Comparison of ENCODE assay signal across 15 cellular contexts in genomic region chr16:49465661-49466528, GRCh38.
DNase-seq lines count a peak whose midpoint lies in the region; ATAC-seq and TF ChIP-seq lines count a peak whose summit lies in the region.
"Had no signal": no experiment of that assay in that cellular context is flagged by ENCODE, and none has a peak within 500 bp of the region (broad histone marks: within the 10 kb centered on the region; RNA-seq: fewer than 3 reads in every experiment).

No MANE protein-coding gene starts in this region.

- H3K27ac Mint-ChIP-seq in activated CD4-positive, alpha-beta T cell treated with anti-CD3 and anti-CD28 coated beads for 36 hours = peak overlapping the region; percentile 13
- no peak overlapping the region for H3K27ac Mint-ChIP-seq in endodermal cell
- H3K27ac Mint-ChIP-seq: progenitor cell of endocrine pancreas had no signal

- H3K27me3 ChIP-seq in HUES48 (ENCODE audit: control insufficient read depth, insufficient read depth, low read length) = peaks cover 16% of the 10 kb centered on the region
- peaks cover 13% of the 10 kb centered on the region for H3K27me3 ChIP-seq in endodermal cell (ENCODE audit: control insufficient read depth, insufficient read depth, low read length, poor library complexity, severe bottlenecking)

- intact Hi-C loops in activated CD4-positive, alpha-beta T cell treated with anti-CD3 and anti-CD28 coated beads for 36 hours (cut with DNase I, micrococcal nuclease) = loop anchor here in 1 of 2 experiments (2.0 kb wide), 1 partner anchor 63 kb away; no protein-coding TSS in a partner anchor
- intact Hi-C loops in sciatic nerve (cut with DNase I) = no loop called here
- intact Hi-C loops in Right ventricle myocardium superior (cut with DNase I) = no loop called here

- H3K27me3 Mint-ChIP-seq in activated CD4-positive, alpha-beta T cell treated with anti-CD3 and anti-CD28 coated beads for 36 hours = no peaks in the 10 kb centered on the region
- H3K27me3 Mint-ChIP-seq in endodermal cell (ENCODE audit: insufficient read depth) = peaks cover 23% of the 10 kb centered on the region

- 90 to 96% methylated on average over 14 to 19 of the region's 19 CpGs for WGBS in endodermal cell (ENCODE audit: insufficient coverage in 1 of 2, insufficient read length in 1 of 2), 2 experiments

- peaks cover 41% of the 10 kb centered on the region for H3K4me1 Mint-ChIP-seq in activated CD4-positive, alpha-beta T cell treated with anti-CD3 and anti-CD28 coated beads for 36 hours
- peaks cover 7% of the 10 kb centered on the region for H3K4me1 Mint-ChIP-seq in endodermal cell

- POLR2A ChIA-PET in activated CD4-positive, alpha-beta T cell treated with anti-CD3 and anti-CD28 coated beads for 36 hours (lab: Charles Lee) = no interaction called here

- H3K4me3 Mint-ChIP-seq in activated CD4-positive, alpha-beta T cell treated with anti-CD3 and anti-CD28 coated beads for 36 hours = no peak overlapping the region
- H3K4me3 Mint-ChIP-seq in endodermal cell = peak overlapping the region; percentile 62

- TF ChIP-seq CTCF in endodermal cell (conservative IDR thresholded peaks at IDR 0.05) = no peak

- no peaks in the 10 kb centered on the region for H3K9me3 ChIP-seq in HUES48 (ENCODE audit: control insufficient read depth, insufficient read depth, low read length)
- no peaks in the 10 kb centered on the region for H3K9me3 ChIP-seq in endodermal cell (ENCODE audit: control insufficient read depth, low read length)
- H3K9me3 ChIP-seq: tibial artery had no signal

- H3K27ac ChIP-seq in HUES48 (ENCODE audit: low read depth, low read length) = no peak overlapping the region
- H3K27ac ChIP-seq in endodermal cell (ENCODE audit: low read depth, low read length) = no peak overlapping the region
- H3K27ac ChIP-seq: epithelial cell of prostate, tibial artery had no signal

- no peak for ATAC-seq in activated CD4-positive, alpha-beta T cell treated with anti-CD3 and anti-CD28 coated beads for 36 hours
- ATAC-seq in sciatic nerve (no peak), Right ventricle myocardium superior (ENCODE audit: poor library complexity) (no peak)
- no peak for ATAC-seq in stimulated activated naive CD8-positive, alpha-beta T cell treated with anti-CD3 and anti-CD28 coated beads, Interleukin-15, Interleukin-2, amounts not matched to agents 100 U/mL and 50 U/mL, for 24 hours

- H3K9ac ChIP-seq in HUES48 (ENCODE audit: low read depth, low read length) (no peak overlapping the region), endodermal cell (ENCODE audit: extremely low read depth, low read length, poor library complexity, severe bottlenecking) (no peak overlapping the region)

- H3K4me3 ChIP-seq in HUES48 (ENCODE audit: low read depth, low read length) = peak overlapping the region; percentile 79
- no peak overlapping the region for H3K4me3 ChIP-seq in endodermal cell (ENCODE audit: low read length)
- H3K4me3 ChIP-seq: tibial artery had no signal

- H3K36me3 ChIP-seq in HUES48 (ENCODE audit: control insufficient read depth, insufficient read depth, low read length) (no peaks in the 10 kb centered on the region), endodermal cell (ENCODE audit: control insufficient read depth, insufficient read depth, low read length) (no peaks in the 10 kb centered on the region)
- H3K36me3 ChIP-seq: tibial artery had no signal

- CTCF ChIA-PET in activated CD4-positive, alpha-beta T cell treated with anti-CD3 and anti-CD28 coated beads for 36 hours (lab: Charles Lee) = interaction anchor here (0.6 kb wide), 1 partner anchor 54 kb away, joined by 4 read pairs; no protein-coding TSS in a partner anchor

- H3K4me1 ChIP-seq in HUES48 (ENCODE audit: control insufficient read depth, insufficient read depth, low read length) (no peaks in the 10 kb centered on the region), endodermal cell (ENCODE audit: control insufficient read depth, insufficient read depth, low read length) (no peaks in the 10 kb centered on the region)
- H3K4me1 ChIP-seq: tibial artery had no signal

- H3K36me3 Mint-ChIP-seq in activated CD4-positive, alpha-beta T cell treated with anti-CD3 and anti-CD28 coated beads for 36 hours (ENCODE audit: low read depth) = no peaks in the 10 kb centered on the region
- H3K36me3 Mint-ChIP-seq in endodermal cell (ENCODE audit: low read depth) = no peaks in the 10 kb centered on the region
- H3K36me3 Mint-ChIP-seq: CD14-positive monocyte had no signal

- no peak for DNase-seq in activated CD4-positive, alpha-beta T cell treated with anti-CD3 and anti-CD28 coated beads for 36 hours
- DNase-seq in activated CD4-positive, alpha-beta T cell treated with anti-CD3 and anti-CD28 coated beads for 1 hour = no peak
- DNase-seq in endodermal cell (no peak), sciatic nerve (ENCODE audit: low spot score) (peak; percentile 27), Right ventricle myocardium superior (no peak), cerebellar nuclear complex (lab: John Stamatoyannopoulos, UW) (no peak)
- no peak for DNase-seq in stimulated activated naive CD8-positive, alpha-beta T cell treated with anti-CD3 and anti-CD28 coated beads, Interleukin-15, Interleukin-2, amounts not matched to agents 100 U/mL and 50 U/mL, for 24 hours
- DNase-seq: activated naive CD4-positive, alpha-beta T cell treated with Interleukin-2 at 50 U/mL for 16 hours; NCI-H1436; RPMI8226 had no signal

- H3K9me3 Mint-ChIP-seq in activated CD4-positive, alpha-beta T cell treated with anti-CD3 and anti-CD28 coated beads for 36 hours (ENCODE audit: low read depth) = no peaks in the 10 kb centered on the region
- no peaks in the 10 kb centered on the region for H3K9me3 Mint-ChIP-seq in endodermal cell
